8 cellular contexts compared by ENCODE assay signal in the genomic region with DNA sequence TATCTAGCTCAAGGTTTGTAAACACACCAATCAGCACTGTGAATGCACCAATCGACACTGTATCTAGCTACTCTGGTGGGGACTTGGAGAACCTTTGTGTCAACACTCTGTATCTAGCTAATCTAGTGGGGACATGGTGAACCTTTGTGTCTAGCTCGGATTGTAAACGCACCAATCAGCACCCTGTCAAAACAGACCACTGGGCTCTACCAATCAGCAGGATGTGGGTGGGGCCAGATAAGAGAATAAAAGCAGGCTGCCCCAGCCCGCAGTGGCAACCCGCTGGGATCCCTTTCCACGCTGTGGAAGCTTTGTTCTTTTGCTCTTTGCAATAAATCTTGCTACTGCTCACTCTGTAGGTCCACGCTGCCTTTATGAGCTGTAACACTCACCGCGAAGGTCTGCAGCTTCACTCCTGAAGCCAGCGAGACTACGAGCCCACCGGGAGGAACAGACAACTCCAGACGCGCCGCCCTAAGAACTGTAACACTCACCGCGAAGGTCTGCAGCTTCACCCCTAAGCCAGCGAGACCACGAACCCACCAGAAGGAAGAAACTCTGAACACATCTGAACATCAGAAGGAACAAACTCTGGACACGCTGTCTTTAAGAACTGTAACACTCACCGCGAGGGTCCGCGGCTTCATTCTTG.
DNase-seq lines count a peak whose midpoint lies in the region; ATAC-seq and TF ChIP-seq lines count a peak whose summit lies in the region.
"Not testable (repeated sequence)": the region's sequence is repeated elsewhere in the genome, so short reads cannot be mapped to it uniquely, and the experiment has no call there.

No MANE protein-coding gene starts in this region.

- not testable (repeated sequence) for H3K36me3 ChIP-seq in A673 (ENCODE audit: insufficient read depth, low read length, poor library complexity, severe bottlenecking); RWPE2 (ENCODE audit: low read depth); endodermal cell (ENCODE audit: control insufficient read depth, insufficient read depth, low read length); sigmoid colon

- WGBS in endodermal cell (ENCODE audit: insufficient coverage in 1 of 2, insufficient read length in 1 of 2), 2 experiments = 91 to 95% methylated on average over 24 of the region's 24 CpGs
- WGBS in sigmoid colon, 2 donors = 90 to 93% methylated on average over 24 of the region's 24 CpGs

- not testable (repeated sequence) for DNase-seq in A673 (ENCODE audit: low spot score); WTC11 (ENCODE audit: low spot score)
- DNase-seq in Jurkat, Clone E6-1 (ENCODE audit: low read depth, low spot score) = peak; percentile 33
- DNase-seq in RWPE2 (ENCODE audit: low spot score) (peak; percentile 23), endodermal cell (peak; percentile 59), mesenteric fat pad (ENCODE audit: low spot score) (peak; percentile 49), sigmoid colon (peak; percentile 13)
- peak; percentile 17 for DNase-seq in activated naive CD8-positive, alpha-beta T cell treated with anti-CD3 and anti-CD28 coated beads, Interleukin-2, amount 10 ng/mL, durations not matched to agents 7 days and 5 days

- POLR2A ChIA-PET in A673 (lab: Charles Lee; ENCODE audit: low non-redundant PET); WTC11 (lab: Charles Lee); activated naive CD8-positive, alpha-beta T cell treated with anti-CD3 and anti-CD28 coated beads, Interleukin-2, amount 10 ng/mL, durations not matched to agents 7 days and 5 days (lab: Charles Lee): not testable (repeated sequence)

- H3K9ac ChIP-seq in endodermal cell (ENCODE audit: extremely low read depth, low read length, poor library complexity, severe bottlenecking) = not testable (repeated sequence)

- not testable (repeated sequence) for H3K9me3 ChIP-seq in A673 (ENCODE audit: low read depth, low read length, poor library complexity, severe bottlenecking); RWPE2 (ENCODE audit: severe bottlenecking); sigmoid colon
- peaks cover 33% of the 10 kb centered on the region for H3K9me3 ChIP-seq in endodermal cell (ENCODE audit: control insufficient read depth, low read length)

- CTCF ChIA-PET in A673 (lab: Charles Lee) = not testable (repeated sequence)
- CTCF ChIA-PET in WTC11 (lab: Charles Lee) = interaction anchor here (1.4 to 8.2 kb wide), 3 partner anchors 45 to 80 kb away, joined by 4 to 58 read pairs (median 15); no protein-coding TSS in a partner anchor

- not testable (repeated sequence) for H3K36me3 Mint-ChIP-seq in WTC11; activated naive CD8-positive, alpha-beta T cell treated with anti-CD3 and anti-CD28 coated beads, Interleukin-2, amount 10 ng/mL, durations not matched to agents 7 days and 5 days; endodermal cell (ENCODE audit: low read depth)

- not testable (repeated sequence) for H3K27me3 ChIP-seq in A673 (replicated peaks; ENCODE audit: insufficient read depth, low read depth, low read length, poor library complexity); RWPE2 (ENCODE audit: insufficient read depth, poor library complexity, severe bottlenecking); endodermal cell (ENCODE audit: control insufficient read depth, insufficient read depth, low read length, poor library complexity, severe bottlenecking)
- peaks cover 4 to 27% (median 20%) of the 10 kb centered on the region in 3 donors for H3K27me3 ChIP-seq in sigmoid colon

- H3K27ac ChIP-seq in A673 (ENCODE audit: low read depth, low read length, poor library complexity, severe bottlenecking) = peak overlapping the region; percentile 43
- not testable (repeated sequence) for H3K27ac ChIP-seq in RWPE2 (ENCODE audit: poor library complexity, severe bottlenecking); endodermal cell (ENCODE audit: low read depth, low read length); sigmoid colon

- TF ChIP-seq CTCF in A673 (conservative IDR thresholded peaks at IDR 0.05; ENCODE audit: low read depth, low read length); RWPE2 (IDR thresholded peaks at IDR 0.05; ENCODE audit: poor library complexity, severe bottlenecking); WTC11 (IDR thresholded peaks at IDR 0.05); endodermal cell (conservative IDR thresholded peaks at IDR 0.05); sigmoid colon (IDR thresholded peaks at IDR 0.05): not testable (repeated sequence)

- TSS peak; percentile 82 for BruUV-seq in A673 (replicated peaks; lab: Mats Ljungman, UMichigan)

- peaks cover 40% of the 10 kb centered on the region for H3K4me1 Mint-ChIP-seq in WTC11
- peaks cover 16% of the 10 kb centered on the region for H3K4me1 Mint-ChIP-seq in activated naive CD8-positive, alpha-beta T cell treated with anti-CD3 and anti-CD28 coated beads, Interleukin-2, amount 10 ng/mL, durations not matched to agents 7 days and 5 days
- H3K4me1 Mint-ChIP-seq in endodermal cell = peaks cover 17% of the 10 kb centered on the region

- peaks cover 43% of the 10 kb centered on the region for H3K4me1 ChIP-seq in A673 (ENCODE audit: insufficient read depth, low read length, poor library complexity, severe bottlenecking)
- H3K4me1 ChIP-seq in RWPE2 (ENCODE audit: insufficient read depth, poor library complexity, severe bottlenecking); endodermal cell (ENCODE audit: control insufficient read depth, insufficient read depth, low read length): not testable (repeated sequence)
- H3K4me1 ChIP-seq in sigmoid colon = peaks cover 0 to 20% (median 17%) of the 10 kb centered on the region in 4 donors

- TF ChIP-seq EP300 in sigmoid colon (IDR thresholded peaks at IDR 0.05) = not testable (repeated sequence)

- TF ChIP-seq POLR2A in sigmoid colon (IDR thresholded peaks at IDR 0.05) = not testable (repeated sequence)

- H3K4me3 ChIP-seq in A673 (ENCODE audit: low read depth, low read length, poor library complexity, severe bottlenecking); Jurkat, Clone E6-1 (ENCODE audit: low read length); RWPE2 (ENCODE audit: severe bottlenecking); endodermal cell (ENCODE audit: low read length); sigmoid colon: not testable (repeated sequence)

- ATAC-seq in RWPE2 (ENCODE audit: low read depth); WTC11; activated naive CD8-positive, alpha-beta T cell treated with anti-CD3 and anti-CD28 coated beads, Interleukin-2, amount 10 ng/mL, durations not matched to agents 7 days and 5 days (ENCODE audit: low read depth): not testable (repeated sequence)

- H3K27ac Mint-ChIP-seq in WTC11; activated naive CD8-positive, alpha-beta T cell treated with anti-CD3 and anti-CD28 coated beads, Interleukin-2, amount 10 ng/mL, durations not matched to agents 7 days and 5 days: not testable (repeated sequence)
- peak overlapping the region; percentile 85 for H3K27ac Mint-ChIP-seq in endodermal cell

- not testable (repeated sequence) for H3K4me3 Mint-ChIP-seq in WTC11; activated naive CD8-positive, alpha-beta T cell treated with anti-CD3 and anti-CD28 coated beads, Interleukin-2, amount 10 ng/mL, durations not matched to agents 7 days and 5 days; endodermal cell

- H3K9me3 Mint-ChIP-seq in WTC11; activated naive CD8-positive, alpha-beta T cell treated with anti-CD3 and anti-CD28 coated beads, Interleukin-2, amount 10 ng/mL, durations not matched to agents 7 days and 5 days: not testable (repeated sequence)
- H3K9me3 Mint-ChIP-seq in endodermal cell = peaks cover 25% of the 10 kb centered on the region

- intact Hi-C loops in A673 (cut with micrococcal nuclease; ENCODE audit: unreplicated experiment); sigmoid colon (cut with DNase I): not testable (repeated sequence)

- peaks cover 20% of the 10 kb centered on the region for H3K27me3 Mint-ChIP-seq in WTC11 (ENCODE audit: low read depth)
- H3K27me3 Mint-ChIP-seq in activated naive CD8-positive, alpha-beta T cell treated with anti-CD3 and anti-CD28 coated beads, Interleukin-2, amount 10 ng/mL, durations not matched to agents 7 days and 5 days = peaks cover 21% of the 10 kb centered on the region
- not testable (repeated sequence) for H3K27me3 Mint-ChIP-seq in endodermal cell (ENCODE audit: insufficient read depth)

TF ChIP-seq in WTC11, 78 proteins besides CTCF, POLR2A, EP300 and RAD21:
- TF ChIP-seq NFYB (CRISPR knock-in tag; conservative IDR thresholded peaks at IDR 0.05; ENCODE audit: low read depth) = peak; percentile 53
